Comparison of ENCODE assay signal across 8 cellular contexts in the genomic region with DNA sequence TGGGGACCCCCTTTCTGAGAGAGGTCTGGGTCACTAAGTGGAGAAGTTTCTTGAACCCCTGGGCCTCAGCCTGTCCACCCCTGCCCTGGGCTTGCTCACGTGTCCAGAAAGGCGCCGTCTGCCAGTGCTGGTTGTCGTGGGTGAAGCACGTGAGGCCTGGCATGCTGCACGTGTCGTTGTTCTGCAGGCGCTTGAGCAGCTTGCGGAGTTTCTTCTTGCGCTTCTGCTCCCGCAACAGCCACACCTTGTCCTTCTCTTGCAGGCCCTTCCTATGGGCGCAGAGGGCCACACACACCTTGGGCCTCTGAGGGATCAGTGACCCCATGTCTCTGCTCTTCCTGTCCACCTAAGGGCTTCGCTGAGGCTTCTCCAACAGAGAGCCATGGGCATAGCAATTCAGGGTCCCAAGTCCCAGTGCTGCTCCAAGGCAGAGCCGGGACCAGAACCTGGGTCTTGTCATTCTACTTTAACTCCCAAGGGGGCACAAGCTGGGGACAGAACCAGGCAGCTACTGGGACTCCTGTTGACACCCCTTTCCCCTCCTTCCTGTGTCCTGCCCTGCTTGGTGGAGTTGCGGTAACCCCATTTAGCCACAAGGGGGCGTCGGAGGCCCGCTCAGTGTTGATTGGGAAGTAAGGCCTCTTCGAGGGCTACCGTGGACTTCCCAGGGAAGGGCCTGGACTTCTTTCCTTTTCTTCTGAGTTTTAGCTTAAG.
DNase-seq lines count a peak whose midpoint lies in the region; ATAC-seq and TF ChIP-seq lines count a peak whose summit lies in the region.

No MANE protein-coding gene starts in this region.

- H3K4me1 ChIP-seq in A673 (ENCODE audit: insufficient read depth, low read length, poor library complexity, severe bottlenecking): no peaks in the 10 kb centered on the region

- BruUV-seq in A673 (replicated peaks; lab: Mats Ljungman, UMichigan): no TSS peak
- BruUV-seq in MCF 10A (replicated peaks; lab: Mats Ljungman, UMichigan): no TSS peak

- intact Hi-C loops in A673 (cut with micrococcal nuclease; ENCODE audit: unreplicated experiment) (loop anchor here (5.0 kb wide), 1 partner anchor 959 kb away; no protein-coding TSS in a partner anchor), MCF 10A (cut with micrococcal nuclease) (loop anchor here (1.0 to 5.0 kb wide), 3 partner anchors 467 to 958 kb away; no protein-coding TSS in a partner anchor)

- no peaks in the 10 kb centered on the region for H3K27me3 ChIP-seq in A673 (replicated peaks; ENCODE audit: insufficient read depth, low read depth, low read length, poor library complexity)

- H3K27me3 Mint-ChIP-seq in MCF 10A (ENCODE audit: insufficient read depth, unreplicated experiment): no peaks in the 10 kb centered on the region

- H3K4me1 Mint-ChIP-seq in MCF 10A (ENCODE audit: insufficient read depth, unreplicated experiment): peaks cover 14% of the 10 kb centered on the region

- ATAC-seq in HG02870 (IDR thresholded peaks at IDR 0.05; ENCODE audit: unreplicated experiment): no peak

- peak overlapping the region; percentile 46 for H3K27ac Mint-ChIP-seq in MCF 10A (ENCODE audit: low read depth, unreplicated experiment)

- TF ChIP-seq CTCF in A673 (conservative IDR thresholded peaks at IDR 0.05; ENCODE audit: low read depth, low read length): peak; percentile 96
- peak; percentile 99 for TF ChIP-seq CTCF in VCaP (conservative IDR thresholded peaks at IDR 0.05)
- peak; percentile 90 for TF ChIP-seq CTCF in MCF 10A (IDR thresholded peaks at IDR 0.05; ENCODE audit: unreplicated experiment)

- H3K36me3 Mint-ChIP-seq in MCF 10A (ENCODE audit: insufficient read depth, unreplicated experiment): peaks cover 84% of the 10 kb centered on the region

- TF ChIP-seq POLR2A in GM19099 (IDR thresholded peaks at IDR 0.05; ENCODE audit: extremely low read depth, insufficient read length, low read depth): peak; percentile 38

- no peak overlapping the region for H3K4me3 ChIP-seq in A673 (ENCODE audit: low read depth, low read length, poor library complexity, severe bottlenecking)

- peak; percentile 83 for DNase-seq in A673 (ENCODE audit: low spot score)
- peak; percentile 34 for DNase-seq in NCI-H2029 treated with DMSO at 0.1 percent for 48 hours (lab: John Stamatoyannopoulos, UW)
- DNase-seq in MCF 10A (ENCODE audit: unreplicated experiment): peak; percentile 81
- peak; percentile 88 for DNase-seq in inferior parietal cortex (ENCODE audit: extremely low spot score)
- DNase-seq in stimulated activated CD4-positive, alpha-beta T cell treated with anti-CD3 and anti-CD28 coated beads, Interleukin-15, amount 100 ng/mL, for 48 hours (ENCODE audit: low read depth in 2 of 2): peak; percentile 45 to 59

- H3K4me3 Mint-ChIP-seq in MCF 10A (ENCODE audit: unreplicated experiment): no peak overlapping the region

- CTCF ChIA-PET in A673 (lab: Charles Lee): interaction anchor here (0.5 to 1.6 kb wide), 2 partner anchors 11 to 957 kb away, joined by 7 to 13 read pairs; no protein-coding TSS in a partner anchor
- CTCF ChIA-PET in MCF 10A (lab: Yijun Ruan, JAX): interaction anchor here (0.6 to 6.7 kb wide), 37 partner anchors 10 to 1086 kb away, joined by 3 to 103 read pairs (median 4); no protein-coding TSS in a partner anchor

- H3K27ac ChIP-seq in A673 (ENCODE audit: low read depth, low read length, poor library complexity, severe bottlenecking): no peak overlapping the region
- H3K27ac ChIP-seq in VCaP: no peak overlapping the region

- no peaks in the 10 kb centered on the region for H3K9me3 ChIP-seq in A673 (ENCODE audit: low read depth, low read length, poor library complexity, severe bottlenecking)

- H3K36me3 ChIP-seq in A673 (ENCODE audit: insufficient read depth, low read length, poor library complexity, severe bottlenecking): no peaks in the 10 kb centered on the region

- no peaks in the 10 kb centered on the region for H3K9me3 Mint-ChIP-seq in MCF 10A (ENCODE audit: unreplicated experiment)

- POLR2A ChIA-PET in A673 (lab: Charles Lee; ENCODE audit: low non-redundant PET): no interaction called here
- POLR2A ChIA-PET in MCF 10A (lab: Yijun Ruan, JAX): interaction anchor here (0.6 to 1.8 kb wide), 3 partner anchors 232 to 958 kb away, joined by 3 to 7 read pairs (median 3); no protein-coding TSS in a partner anchor

Comparison
In these comparisons a context has a peak if more than half of its experiments do, and no peak if none do; other contexts are left out.
1. DNase-seq: peak in every context shown above with its lines; median percentile 88 in inferior parietal cortex; 83 in A673; 81 in MCF 10A; 52 in stimulated activated CD4-positive, alpha-beta T cell treated with anti-CD3 and anti-CD28 coated beads, Interleukin-15, amount 100 ng/mL, for 48 hours; 34 in NCI-H2029 treated with DMSO at 0.1 percent for 48 hours.